In the genomic region with DNA sequence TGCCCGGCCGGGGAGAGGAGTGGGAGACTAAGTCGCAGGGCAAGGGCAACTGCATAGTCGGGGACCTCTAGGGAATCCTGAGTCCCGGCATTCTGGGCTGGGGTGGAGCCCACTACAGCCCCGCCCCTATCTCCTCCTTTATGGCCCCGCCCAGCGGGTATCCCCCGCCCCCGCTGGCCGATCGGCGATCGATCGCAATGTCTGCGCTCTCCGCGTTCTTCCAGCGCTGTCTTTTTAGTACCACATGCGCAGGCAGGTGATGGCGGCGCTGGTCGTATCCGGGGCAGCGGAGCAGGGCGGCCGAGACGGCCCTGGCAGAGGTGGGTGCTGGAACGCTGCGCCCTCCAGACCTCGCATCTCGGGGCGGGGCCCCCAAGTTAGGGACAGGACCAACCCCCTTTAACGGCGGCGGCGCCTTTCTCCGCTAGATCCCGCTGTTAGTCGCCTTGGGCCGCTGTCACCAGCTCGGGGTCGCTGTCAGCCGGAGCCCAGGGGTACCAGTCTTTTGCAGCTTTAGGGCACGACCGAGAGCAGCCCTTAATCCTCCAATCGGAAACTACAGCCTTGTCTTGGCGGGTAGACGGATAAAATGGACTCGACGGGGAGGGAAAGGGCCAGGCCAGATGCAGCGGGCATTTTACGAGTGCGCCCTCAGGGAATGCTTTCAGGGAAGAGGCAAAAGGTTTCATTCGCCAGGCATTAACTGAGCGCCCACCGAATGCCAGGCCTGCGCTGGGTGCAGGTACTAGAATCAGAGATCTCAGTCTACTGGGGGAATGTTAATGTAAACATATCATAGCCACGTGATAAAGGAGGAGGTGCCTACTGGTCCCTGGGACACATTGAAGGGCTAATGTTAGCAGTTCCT, we compare ENCODE assay signal across 8 cellular contexts. TPM values are rescaled to one million over a fixed set of nuclear protein-coding genes. Genes with fewer than 3 reads are reported as not detected.
A peak's percentile ranks its signal among the peaks of the same experiment; 100 is the strongest.
DNase-seq lines count a peak whose midpoint lies in the region; ATAC-seq, FAIRE-seq and TF ChIP-seq lines count a peak whose summit lies in the region.

DPH1 (plus strand) TSS at position 243 of the 868 bp plus-strand sequence; CDS start at position 260, 17 bp downstream.

- H3K36me3 ChIP-seq in kidney epithelial cell (ENCODE audit: control insufficient read depth, insufficient read depth, low read length): no peaks in the 10 kb centered on the region

- peak within 1 kb of the TSS; percentile 91 for H3K4me3 ChIP-seq in kidney epithelial cell (ENCODE audit: low read depth, low read length)

- ATAC-seq in GM18858 (IDR thresholded peaks at IDR 0.05; ENCODE audit: unreplicated experiment): peak; percentile 55
- peak; percentile 74 for ATAC-seq in HG03159 (IDR thresholded peaks at IDR 0.05; ENCODE audit: unreplicated experiment)

- DNase-seq in NCI-H460 (ENCODE audit: extremely low read depth, low read depth): peak; percentile 85
- DNase-seq in activated CD4-positive, CD25-positive, alpha-beta regulatory T cell treated with anti-CD3 and anti-CD28 coated beads, Interleukin-2, amount 50 U/mL, for 72 hours: peak; percentile 86
- DNase-seq in cerebellum (ENCODE audit: low spot score): peak; percentile 95
- peak; percentile 77 for DNase-seq in kidney epithelial cell (ENCODE audit: low read depth)
- DNase-seq in stimulated activated CD4-positive, alpha-beta T cell treated with anti-CD3 and anti-CD28 coated beads, Interleukin-15, amount 100 ng/mL, for 48 hours (ENCODE audit: low read depth in 2 of 2): peak; percentile 77 to 82

- peak; percentile 94 for FAIRE-seq in A204.1 (lab: Jason Lieb, UNC)

- peaks cover 23% of the 10 kb centered on the region for H3K27me3 ChIP-seq in kidney epithelial cell (ENCODE audit: control insufficient read depth, insufficient read depth, low read length)

- no peak for TF ChIP-seq CTCF in kidney epithelial cell (IDR thresholded peaks at IDR 0.05; ENCODE audit: insufficient read depth, low read length, poor library complexity, severe bottlenecking)

RNA-seq across cellular contexts. Expression of gene DPH1, which starts in this region (rescaled TPM):
- total RNA-seq in NCI-H460 (2014; rRNA removed; shearing (Covaris generic)): 33.7 and 34.5 TPM in 2 replicates
- 84.2 and 92.7 TPM in 2 replicates for polyA plus RNA-seq in NCI-H460 (2014; cell fraction: nucleus; rRNA removed)
- total RNA-seq in cerebellum (26.8 TPM), kidney epithelial cell (24.0 and 29.5 TPM in 2 replicates)

Comparison
In these comparisons a context has a peak if more than half of its experiments do, and no peak if none do; other contexts are left out.
1. Peak in every context shown above with its lines: DNase-seq, ATAC-seq and H3K4me3 ChIP-seq.